In genomic region chr11:60314607-60315321, GRCh38 we compare ENCODE assay signal across 20 cellular contexts. TPM values are rescaled to one million over a fixed set of nuclear protein-coding genes. Genes with fewer than 3 reads are reported as not detected.
"Had no signal": no experiment of that assay in that cellular context is flagged by ENCODE, and none has a peak within 500 bp of the region (broad histone marks: within the 10 kb centered on the region; RNA-seq: fewer than 3 reads in every experiment).

No MANE protein-coding gene starts in this region.

- H3K27me3 ChIP-seq: brain microvascular endothelial cell, suprapubic skin, upper lobe of left lung had no signal

- H3K4me1 ChIP-seq: suprapubic skin, upper lobe of left lung had no signal

- H3K9me3 ChIP-seq: suprapubic skin had no signal

- DNase-seq: anterior cingulate cortex; brain microvascular endothelial cell; effector memory CD8-positive, alpha-beta T cell; head of caudate nucleus; immature natural killer cell; naive thymus-derived CD8-positive, alpha-beta T cell; nucleus accumbens; posterior cingulate gyrus; small intestine; stimulated activated CD4-positive, alpha-beta T cell treated with anti-CD3 and anti-CD28 coated beads, Interleukin-4, amount 100 ng/mL, for 4 hours; stimulated activated CD8-positive, alpha-beta memory T cell treated with anti-CD3 and anti-CD28 coated beads, Interleukin-4, amount 100 ng/mL, for 48 hours; upper lobe of left lung had no signal

- ATAC-seq: activated CD4-positive, CD25-positive, alpha-beta regulatory T cell treated with anti-CD3 and anti-CD28 coated beads, Interleukin-2, amount 50 U/mL, for 24 hours; effector memory CD8-positive, alpha-beta T cell; naive thymus-derived CD8-positive, alpha-beta T cell had no signal

- H3K4me3 ChIP-seq: suprapubic skin, upper lobe of left lung had no signal

- H3K27ac ChIP-seq: brain microvascular endothelial cell, suprapubic skin had no signal

- H3K36me3 ChIP-seq: brain microvascular endothelial cell, suprapubic skin, upper lobe of left lung had no signal

RNA-seq across cellular contexts. Expression of gene MS4A6E, which starts 12.3 kb away (rescaled TPM):
- total RNA-seq: activated CD8-positive, alpha-beta memory T cell treated with anti-CD3 and anti-CD28 coated beads for 36 hours; activated T-helper 1 cell treated with anti-CD3 and anti-CD28 coated beads, Interleukin-12 subunit alpha, Interleukin-12 subunit beta, Interleukin-2, Interleukin-4 antibody, amounts not matched to agents 30 ng/mL and 10 ng/mL and 1 ng/mL, durations not matched to agents 14 hours and 24 hours and 36 hours; epithelial cell of proximal tubule; frontal cortex; lung microvascular endothelial cell; mononuclear cell; naive thymus-derived CD8-positive, alpha-beta T cell; suprapubic skin had no signal

RNA-seq across cellular contexts. Expression of gene MS4A4A, which starts 34.3 kb away (rescaled TPM):
- total RNA-seq: activated CD8-positive, alpha-beta memory T cell treated with anti-CD3 and anti-CD28 coated beads for 36 hours; activated T-helper 1 cell treated with anti-CD3 and anti-CD28 coated beads, Interleukin-12 subunit alpha, Interleukin-12 subunit beta, Interleukin-2, Interleukin-4 antibody, amounts not matched to agents 30 ng/mL and 10 ng/mL and 1 ng/mL, durations not matched to agents 14 hours and 24 hours and 36 hours; epithelial cell of proximal tubule; lung microvascular endothelial cell had no signal
